ENCODE assay signal across 10 cellular contexts in genomic region chr4:146343199-146343598, GRCh38.
A peak's percentile ranks its signal among the peaks of the same experiment; 100 is the strongest.
DNase-seq lines count a peak whose midpoint lies in the region; ATAC-seq lines count a peak whose summit lies in the region.
"Had no signal": no experiment of that assay in that cellular context is flagged by ENCODE, and none has a peak within 500 bp of the region (broad histone marks: within the 10 kb centered on the region; RNA-seq: fewer than 3 reads in every experiment).

No MANE protein-coding gene starts in this region.

- ATAC-seq in GM18870 (IDR thresholded peaks at IDR 0.05; ENCODE audit: unreplicated experiment) (peak; percentile 82), GM21619 (IDR thresholded peaks at IDR 0.05; ENCODE audit: unreplicated experiment) (peak; percentile 74), HG03196 (IDR thresholded peaks at IDR 0.05; ENCODE audit: unreplicated experiment) (peak; percentile 73), memory B cell (ENCODE audit: low read depth) (peak; percentile 58)

- H3K27me3 Mint-ChIP-seq in memory B cell: no peaks in the 10 kb centered on the region
- H3K27me3 Mint-ChIP-seq: central memory CD8-positive, alpha-beta T cell had no signal

- DNase-seq in memory B cell (ENCODE audit: low spot score in 2 of 2) (no peak), COLO829 (ENCODE audit: low spot score) (no peak), NCI-H1092 (lab: John Stamatoyannopoulos, UW) (no peak)
- no peak for DNase-seq in activated naive CD4-positive, alpha-beta T cell (lab: John Stamatoyannopoulos, UW)
- DNase-seq: NCI-H2171, psoas muscle had no signal

- no peaks in the 10 kb centered on the region for H3K9me3 Mint-ChIP-seq in memory B cell
- H3K9me3 Mint-ChIP-seq: central memory CD8-positive, alpha-beta T cell had no signal

- no peak overlapping the region for H3K27ac Mint-ChIP-seq in memory B cell

- no peak overlapping the region for H3K4me3 Mint-ChIP-seq in memory B cell
- H3K4me3 Mint-ChIP-seq: central memory CD8-positive, alpha-beta T cell had no signal

- H3K4me1 Mint-ChIP-seq in memory B cell: peaks cover 9% of the 10 kb centered on the region
- H3K4me1 Mint-ChIP-seq: central memory CD8-positive, alpha-beta T cell had no signal

- no peaks in the 10 kb centered on the region for H3K36me3 Mint-ChIP-seq in memory B cell
